11 cellular contexts compared by ENCODE assay signal in genomic region chr4:123832173-123833026, GRCh38.
A peak's percentile ranks its signal among the peaks of the same experiment; 100 is the strongest.
DNase-seq lines count a peak whose midpoint lies in the region; ATAC-seq, FAIRE-seq and TF ChIP-seq lines count a peak whose summit lies in the region.
"Had no signal": no experiment of that assay in that cellular context is flagged by ENCODE, and none has a peak within 500 bp of the region (broad histone marks: within the 10 kb centered on the region; RNA-seq: fewer than 3 reads in every experiment).

No MANE protein-coding gene starts in this region.

- H3K4me2 ChIP-seq in HepG2 (ENCODE audit: low read depth, low read length): no peak overlapping the region
- H3K4me2 ChIP-seq: A549 had no signal

- no peak overlapping the region for H3K27ac Mint-ChIP-seq in stimulated activated effector memory CD8-positive, alpha-beta T cell treated with anti-CD3 and anti-CD28 coated beads, Interleukin-12 subunit alpha, Interleukin-12 subunit beta, amount 100 ng/mL, for 72 hours
- H3K27ac Mint-ChIP-seq in natural killer cell treated with Interleukin-12 subunit alpha and Interleukin-12 subunit beta and Interleukin-15 and Interleukin-18, amount 100 ng/mL, for 72 hours: no peak overlapping the region

- peaks cover 0 to 6% of the 10 kb centered on the region in 2 donors for H3K27me3 Mint-ChIP-seq in natural killer cell treated with Interleukin-12 subunit alpha and Interleukin-12 subunit beta and Interleukin-15 and Interleukin-18, amount 100 ng/mL, for 72 hours

- H3K4me3 ChIP-seq in liver (ENCODE audit: low read depth in 1 of 3, low read length in 3 of 3) (no peak overlapping the region), HepG2 (replicated peaks in 1 of 3; ENCODE audit: insufficient read depth in 1 of 3, low read depth in 2 of 3, low read length in 3 of 3) (no peak overlapping the region), epithelial cell of proximal tubule (ENCODE audit: low read depth, low read length) (no peak overlapping the region)
- H3K4me3 ChIP-seq: A549 had no signal

- H3K9ac ChIP-seq in liver (ENCODE audit: low read depth in 1 of 2, low read length in 2 of 2): no peak overlapping the region
- H3K9ac ChIP-seq in HepG2 (ENCODE audit: insufficient read depth, low read depth, low read length): no peak overlapping the region

- TF ChIP-seq EP300 in HepG2 (IDR thresholded peaks at IDR 0.05; ENCODE audit: low read depth in 2 of 2, low read length in 2 of 2) (no peak), HepG2 (CRISPR knock-in tag; IDR thresholded peaks at IDR 0.05; ENCODE audit: borderline replicate concordance) (no peak)

- H3K27ac ChIP-seq in liver (ENCODE audit: low read depth in 1 of 2, low read length in 2 of 2): peak overlapping the region; percentile 7 to 43
- H3K27ac ChIP-seq in HepG2 (ENCODE audit: extremely low read length, insufficient read depth, low read length): no peak overlapping the region
- H3K27ac ChIP-seq: A549 had no signal

- H3K9me3 ChIP-seq in liver (ENCODE audit: control insufficient read depth in 4 of 4, low read length in 3 of 4) (no peaks in the 10 kb centered on the region), HepG2 (ENCODE audit: low read length) (no peaks in the 10 kb centered on the region)
- H3K9me3 ChIP-seq: A549 had no signal

- H3K36me3 ChIP-seq in liver (ENCODE audit: control insufficient read depth in 4 of 4, insufficient read depth in 3 of 4, low read depth in 1 of 4, low read length in 3 of 4) (no peaks in the 10 kb centered on the region), HepG2 (replicated peaks in 1 of 2; ENCODE audit: control insufficient read depth in 1 of 2, insufficient read depth in 2 of 2, low read length in 2 of 2) (no peaks in the 10 kb centered on the region)

- H3K27me3 ChIP-seq in liver (ENCODE audit: control insufficient read depth in 4 of 4, insufficient read depth in 4 of 4, low read length in 3 of 4) (no peaks in the 10 kb centered on the region), HepG2 (ENCODE audit: control insufficient read depth in 1 of 2, insufficient read depth in 2 of 2, low read length in 2 of 2) (no peaks in the 10 kb centered on the region)

- no peaks in the 10 kb centered on the region for H4K20me1 ChIP-seq in HepG2 (ENCODE audit: insufficient read depth, low read length)

- ATAC-seq in HepG2: no peak
- ATAC-seq in stimulated activated effector memory CD8-positive, alpha-beta T cell treated with anti-CD3 and anti-CD28 coated beads, Interleukin-12 subunit alpha, Interleukin-12 subunit beta, amount 100 ng/mL, for 72 hours: no peak
- ATAC-seq in natural killer cell treated with Interleukin-12 subunit alpha and Interleukin-12 subunit beta and Interleukin-15 and Interleukin-18, amount 100 ng/mL, for 72 hours: no peak
- ATAC-seq: A549 had no signal

- TF ChIP-seq RAD21 in liver (IDR thresholded peaks at IDR 0.05): no peak
- no peak for TF ChIP-seq RAD21 in HepG2 (CRISPR knock-in tag; IDR thresholded peaks at IDR 0.05)

- no peaks in the 10 kb centered on the region for H3K36me3 Mint-ChIP-seq in stimulated activated effector memory CD8-positive, alpha-beta T cell treated with anti-CD3 and anti-CD28 coated beads, Interleukin-12 subunit alpha, Interleukin-12 subunit beta, amount 100 ng/mL, for 72 hours
- H3K36me3 Mint-ChIP-seq in natural killer cell treated with Interleukin-12 subunit alpha and Interleukin-12 subunit beta and Interleukin-15 and Interleukin-18, amount 100 ng/mL, for 72 hours: no peaks in the 10 kb centered on the region

- no peak overlapping the region for H2AFZ ChIP-seq in HepG2 (ENCODE audit: low read length)

- in situ Hi-C loops in HepG2 (cut with HindIII; ENCODE audit: extremely low pct_ligation_motif_present, low pct_unique_long_range_greater_than_20kb): no loop called here

- TF ChIP-seq CTCF in liver (IDR thresholded peaks at IDR 0.05; ENCODE audit: low read depth, low read length, missing input control) (no peak), HepG2 (CRISPR knock-in tag; IDR thresholded peaks at IDR 0.05) (no peak), epithelial cell of proximal tubule (conservative IDR thresholded peaks at IDR 0.05; ENCODE audit: low read depth, low read length) (no peak)

- CTCF ChIA-PET in HepG2 (lab: Yijun Ruan, JAX; ENCODE audit: low intra/inter-chr PET ratio, low total read pairs): no interaction called here

- no peak for TF ChIP-seq POLR2A in HepG2 (IDR thresholded peaks at IDR 0.05; ENCODE audit: insufficient read depth in 1 of 2, low read depth in 2 of 2, low read length in 2 of 2)

- no peaks in the 10 kb centered on the region for H3K9me3 Mint-ChIP-seq in stimulated activated effector memory CD8-positive, alpha-beta T cell treated with anti-CD3 and anti-CD28 coated beads, Interleukin-12 subunit alpha, Interleukin-12 subunit beta, amount 100 ng/mL, for 72 hours
- H3K9me3 Mint-ChIP-seq in natural killer cell treated with Interleukin-12 subunit alpha and Interleukin-12 subunit beta and Interleukin-15 and Interleukin-18, amount 100 ng/mL, for 72 hours: peaks cover 5% of the 10 kb centered on the region

- intact Hi-C loops in HepG2 (cut with micrococcal nuclease; ENCODE audit: unreplicated experiment): no loop called here

- no peaks in the 10 kb centered on the region for H3K79me2 ChIP-seq in HepG2 (ENCODE audit: insufficient read depth, low read length)

- no peak overlapping the region for H3K4me3 Mint-ChIP-seq in stimulated activated effector memory CD8-positive, alpha-beta T cell treated with anti-CD3 and anti-CD28 coated beads, Interleukin-12 subunit alpha, Interleukin-12 subunit beta, amount 100 ng/mL, for 72 hours
- no peak overlapping the region for H3K4me3 Mint-ChIP-seq in natural killer cell treated with Interleukin-12 subunit alpha and Interleukin-12 subunit beta and Interleukin-15 and Interleukin-18, amount 100 ng/mL, for 72 hours

- no TSS peak for BruUV-seq in HepG2 (replicated peaks; lab: Mats Ljungman, UMichigan)

- no peak for DNase-seq in HepG2 (ENCODE audit: low spot score)
- DNase-seq in epithelial cell of proximal tubule (ENCODE audit: low read depth): peak; percentile 95
- peak; percentile 42 for DNase-seq in mucosa of gallbladder (ENCODE audit: low spot score)
- DNase-seq in stimulated activated effector memory CD8-positive, alpha-beta T cell treated with anti-CD3 and anti-CD28 coated beads, Interleukin-12 subunit alpha, Interleukin-12 subunit beta, amount 100 ng/mL, for 72 hours (ENCODE audit: low spot score in 2 of 2): no peak
- DNase-seq in NCI-H1417 treated with DMSO at 0.1 percent for 48 hours (lab: John Stamatoyannopoulos, UW): no peak
- DNase-seq in natural killer cell treated with Interleukin-12 subunit alpha and Interleukin-12 subunit beta and Interleukin-15 and Interleukin-18, amount 100 ng/mL, for 72 hours (ENCODE audit: low spot score): no peak
- no peak for DNase-seq in SIG-M5 treated with dmso at 0.1 percent for 504 hours (lab: John Stamatoyannopoulos, UW; ENCODE audit: unreplicated experiment)
- DNase-seq: activated T-cell treated with anti-CD3 and anti-CD28 coated beads for 4 hours, NCI-H2029 treated with DMSO at 0.1 percent for 48 hours had no signal

- POLR2A ChIA-PET in HepG2 (lab: Yijun Ruan, JAX): no interaction called here

- H3K4me1 ChIP-seq in liver (ENCODE audit: control insufficient read depth in 4 of 4, insufficient read depth in 4 of 4, low read length in 3 of 4): no peaks in the 10 kb centered on the region
- H3K4me1 ChIP-seq in HepG2 (ENCODE audit: insufficient read depth, low read length): peaks cover 12% of the 10 kb centered on the region
- H3K4me1 ChIP-seq: A549 had no signal

- WGBS in liver: 79% methylated on average over 7 of the region's 7 CpGs
- WGBS in HepG2 (ENCODE audit: low lambda C conversion rate): 82% methylated on average over 7 of the region's 7 CpGs

- FAIRE-seq in HepG2 (lab: Jason Lieb, UNC): no peak
- FAIRE-seq: A549 had no signal

- H3K4me1 Mint-ChIP-seq in stimulated activated effector memory CD8-positive, alpha-beta T cell treated with anti-CD3 and anti-CD28 coated beads, Interleukin-12 subunit alpha, Interleukin-12 subunit beta, amount 100 ng/mL, for 72 hours: no peaks in the 10 kb centered on the region
- H3K4me1 Mint-ChIP-seq in natural killer cell treated with Interleukin-12 subunit alpha and Interleukin-12 subunit beta and Interleukin-15 and Interleukin-18, amount 100 ng/mL, for 72 hours (ENCODE audit: low read depth in 2 of 2): no peaks in the 10 kb centered on the region

TF ChIP-seq in liver, 16 proteins besides CTCF, POLR2A, EP300 and RAD21 (continues in another document):
- TF ChIP-seq MAX (IDR thresholded peaks at IDR 0.05) (peak; percentile 19), HNF4A (conservative IDR thresholded peaks at IDR 0.05) (no peak), NR2F2 (IDR thresholded peaks at IDR 0.05) (peak; percentile 69), GABPA (IDR thresholded peaks at IDR 0.05 in 1 of 2, conservative IDR thresholded peaks at IDR 0.05 in 1 of 2) (no peak), TAF1 (conservative IDR thresholded peaks at IDR 0.05) (no peak), ATF3 (IDR thresholded peaks at IDR 0.05) (no peak), JUND (IDR thresholded peaks at IDR 0.05) (peak; percentile 62 to 64), SP1 (IDR thresholded peaks at IDR 0.05) (no peak)

TF ChIP-seq in HepG2, 621 proteins besides CTCF, POLR2A, EP300 and RAD21 (continues in another document):
- TF ChIP-seq AGO1 (IDR thresholded peaks at IDR 0.05; ENCODE audit: low read depth, low read length, poor library complexity, severe bottlenecking): no peak
- no peak for TF ChIP-seq REL (CRISPR knock-in tag; conservative IDR thresholded peaks at IDR 0.05)

Comparison
In these comparisons a context has a peak if more than half of its experiments do, and no peak if none do; other contexts are left out.
1. DNase-seq: peak in epithelial cell of proximal tubule (single experiment) and mucosa of gallbladder (single experiment); none in HepG2 (single experiment), stimulated activated effector memory CD8-positive, alpha-beta T cell treated with anti-CD3 and anti-CD28 coated beads, Interleukin-12 subunit alpha, Interleukin-12 subunit beta, amount 100 ng/mL, for 72 hours (0 of 2), NCI-H1417 treated with DMSO at 0.1 percent for 48 hours (single experiment), natural killer cell treated with Interleukin-12 subunit alpha and Interleukin-12 subunit beta and Interleukin-15 and Interleukin-18, amount 100 ng/mL, for 72 hours (single experiment) and SIG-M5 treated with dmso at 0.1 percent for 504 hours (single experiment).